Comparison of ENCODE assay signal across 1 cellular context in the genomic region with DNA sequence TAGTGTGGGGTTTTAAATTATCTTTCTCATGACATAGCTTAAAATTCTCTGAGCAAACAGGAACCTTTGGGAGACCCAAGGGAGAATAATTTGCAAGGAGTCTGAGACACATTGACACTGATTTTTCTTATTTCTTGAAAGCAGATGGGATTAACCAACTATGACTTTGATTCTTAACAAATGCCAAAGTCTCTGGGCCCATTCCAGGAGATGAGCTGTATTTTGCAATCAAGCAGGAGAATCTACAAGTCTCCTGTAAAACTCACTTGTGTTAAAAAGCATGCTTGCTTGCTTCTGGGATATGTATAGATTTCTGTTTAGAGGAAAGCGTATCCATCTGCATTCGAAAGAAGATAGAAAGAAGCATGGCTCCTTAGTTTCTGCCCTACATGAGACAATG.
TF ChIP-seq lines count a peak whose summit lies in the region.

No MANE protein-coding gene starts in this region.

TF ChIP-seq in GM23338, 12 proteins besides CTCF, POLR2A, EP300 and RAD21:
- TF ChIP-seq STAT1 (IDR thresholded peaks at IDR 0.05; ENCODE audit: unreplicated experiment): no peak
- TF ChIP-seq, protein P1, sequence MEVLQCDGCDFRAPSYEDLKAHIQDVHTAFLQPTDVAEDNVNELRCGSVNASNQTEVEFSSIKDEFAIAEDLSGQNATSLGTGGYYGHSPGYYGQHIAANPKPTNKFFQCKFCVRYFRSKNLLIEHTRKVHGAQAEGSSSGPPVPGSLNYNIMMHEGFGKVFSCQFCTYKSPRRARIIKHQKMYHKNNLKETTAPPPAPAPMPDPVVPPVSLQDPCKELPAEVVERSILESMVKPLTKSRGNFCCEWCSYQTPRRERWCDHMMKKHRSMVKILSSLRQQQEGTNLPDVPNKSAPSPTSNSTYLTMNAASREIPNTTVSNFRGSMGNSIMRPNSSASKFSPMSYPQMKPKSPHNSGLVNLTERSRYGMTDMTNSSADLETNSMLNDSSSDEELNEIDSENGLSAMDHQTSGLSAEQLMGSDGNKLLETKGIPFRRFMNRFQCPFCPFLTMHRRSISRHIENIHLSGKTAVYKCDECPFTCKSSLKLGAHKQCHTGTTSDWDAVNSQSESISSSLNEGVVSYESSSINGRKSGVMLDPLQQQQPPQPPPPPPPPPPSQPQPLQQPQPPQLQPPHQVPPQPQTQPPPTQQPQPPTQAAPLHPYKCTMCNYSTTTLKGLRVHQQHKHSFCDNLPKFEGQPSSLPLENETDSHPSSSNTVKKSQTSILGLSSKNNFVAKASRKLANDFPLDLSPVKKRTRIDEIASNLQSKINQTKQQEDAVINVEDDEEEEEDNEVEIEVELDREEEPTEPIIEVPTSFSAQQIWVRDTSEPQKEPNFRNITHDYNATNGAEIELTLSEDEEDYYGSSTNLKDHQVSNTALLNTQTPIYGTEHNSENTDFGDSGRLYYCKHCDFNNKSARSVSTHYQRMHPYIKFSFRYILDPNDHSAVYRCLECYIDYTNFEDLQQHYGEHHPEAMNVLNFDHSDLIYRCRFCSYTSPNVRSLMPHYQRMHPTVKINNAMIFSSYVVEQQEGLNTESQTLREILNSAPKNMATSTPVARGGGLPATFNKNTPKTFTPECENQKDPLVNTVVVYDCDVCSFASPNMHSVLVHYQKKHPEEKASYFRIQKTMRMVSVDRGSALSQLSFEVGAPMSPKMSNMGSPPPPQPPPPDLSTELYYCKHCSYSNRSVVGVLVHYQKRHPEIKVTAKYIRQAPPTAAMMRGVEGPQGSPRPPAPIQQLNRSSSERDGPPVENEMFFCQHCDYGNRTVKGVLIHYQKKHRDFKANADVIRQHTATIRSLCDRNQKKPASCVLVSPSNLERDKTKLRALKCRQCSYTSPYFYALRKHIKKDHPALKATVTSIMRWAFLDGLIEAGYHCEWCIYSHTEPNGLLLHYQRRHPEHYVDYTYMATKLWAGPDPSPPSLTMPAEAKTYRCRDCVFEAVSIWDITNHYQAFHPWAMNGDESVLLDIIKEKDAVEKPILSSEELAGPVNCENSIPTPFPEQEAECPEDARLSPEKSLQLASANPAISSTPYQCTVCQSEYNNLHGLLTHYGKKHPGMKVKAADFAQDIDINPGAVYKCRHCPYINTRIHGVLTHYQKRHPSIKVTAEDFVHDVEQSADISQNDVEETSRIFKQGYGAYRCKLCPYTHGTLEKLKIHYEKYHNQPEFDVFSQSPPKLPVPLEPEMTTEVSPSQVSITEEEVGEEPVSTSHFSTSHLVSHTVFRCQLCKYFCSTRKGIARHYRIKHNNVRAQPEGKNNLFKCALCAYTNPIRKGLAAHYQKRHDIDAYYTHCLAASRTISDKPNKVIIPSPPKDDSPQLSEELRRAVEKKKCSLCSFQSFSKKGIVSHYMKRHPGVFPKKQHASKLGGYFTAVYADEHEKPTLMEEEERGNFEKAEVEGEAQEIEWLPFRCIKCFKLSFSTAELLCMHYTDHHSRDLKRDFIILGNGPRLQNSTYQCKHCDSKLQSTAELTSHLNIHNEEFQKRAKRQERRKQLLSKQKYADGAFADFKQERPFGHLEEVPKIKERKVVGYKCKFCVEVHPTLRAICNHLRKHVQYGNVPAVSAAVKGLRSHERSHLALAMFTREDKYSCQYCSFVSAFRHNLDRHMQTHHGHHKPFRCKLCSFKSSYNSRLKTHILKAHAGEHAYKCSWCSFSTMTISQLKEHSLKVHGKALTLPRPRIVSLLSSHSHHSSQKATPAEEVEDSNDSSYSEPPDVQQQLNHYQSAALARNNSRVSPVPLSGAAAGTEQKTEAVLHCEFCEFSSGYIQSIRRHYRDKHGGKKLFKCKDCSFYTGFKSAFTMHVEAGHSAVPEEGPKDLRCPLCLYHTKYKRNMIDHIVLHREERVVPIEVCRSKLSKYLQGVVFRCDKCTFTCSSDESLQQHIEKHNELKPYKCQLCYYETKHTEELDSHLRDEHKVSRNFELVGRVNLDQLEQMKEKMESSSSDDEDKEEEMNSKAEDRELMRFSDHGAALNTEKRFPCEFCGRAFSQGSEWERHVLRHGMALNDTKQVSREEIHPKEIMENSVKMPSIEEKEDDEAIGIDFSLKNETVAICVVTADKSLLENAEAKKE (CRISPR knock-in tag; IDR thresholded peaks at IDR 0.05): no peak
- no peak for TF ChIP-seq ZNF331 (CRISPR knock-in tag; IDR thresholded peaks at IDR 0.05; ENCODE audit: low read depth)
- TF ChIP-seq ZNF114 (CRISPR knock-in tag; IDR thresholded peaks at IDR 0.05): no peak
- TF ChIP-seq NANOG (IDR thresholded peaks at IDR 0.05; ENCODE audit: borderline replicate concordance): no peak
- TF ChIP-seq POLR2AphosphoS5 (IDR thresholded peaks at IDR 0.05; ENCODE audit: low read depth): no peak
- no peak for TF ChIP-seq CREB1 (CRISPR knock-in tag; IDR thresholded peaks at IDR 0.05; ENCODE audit: low read depth)
- TF ChIP-seq, protein P2, sequence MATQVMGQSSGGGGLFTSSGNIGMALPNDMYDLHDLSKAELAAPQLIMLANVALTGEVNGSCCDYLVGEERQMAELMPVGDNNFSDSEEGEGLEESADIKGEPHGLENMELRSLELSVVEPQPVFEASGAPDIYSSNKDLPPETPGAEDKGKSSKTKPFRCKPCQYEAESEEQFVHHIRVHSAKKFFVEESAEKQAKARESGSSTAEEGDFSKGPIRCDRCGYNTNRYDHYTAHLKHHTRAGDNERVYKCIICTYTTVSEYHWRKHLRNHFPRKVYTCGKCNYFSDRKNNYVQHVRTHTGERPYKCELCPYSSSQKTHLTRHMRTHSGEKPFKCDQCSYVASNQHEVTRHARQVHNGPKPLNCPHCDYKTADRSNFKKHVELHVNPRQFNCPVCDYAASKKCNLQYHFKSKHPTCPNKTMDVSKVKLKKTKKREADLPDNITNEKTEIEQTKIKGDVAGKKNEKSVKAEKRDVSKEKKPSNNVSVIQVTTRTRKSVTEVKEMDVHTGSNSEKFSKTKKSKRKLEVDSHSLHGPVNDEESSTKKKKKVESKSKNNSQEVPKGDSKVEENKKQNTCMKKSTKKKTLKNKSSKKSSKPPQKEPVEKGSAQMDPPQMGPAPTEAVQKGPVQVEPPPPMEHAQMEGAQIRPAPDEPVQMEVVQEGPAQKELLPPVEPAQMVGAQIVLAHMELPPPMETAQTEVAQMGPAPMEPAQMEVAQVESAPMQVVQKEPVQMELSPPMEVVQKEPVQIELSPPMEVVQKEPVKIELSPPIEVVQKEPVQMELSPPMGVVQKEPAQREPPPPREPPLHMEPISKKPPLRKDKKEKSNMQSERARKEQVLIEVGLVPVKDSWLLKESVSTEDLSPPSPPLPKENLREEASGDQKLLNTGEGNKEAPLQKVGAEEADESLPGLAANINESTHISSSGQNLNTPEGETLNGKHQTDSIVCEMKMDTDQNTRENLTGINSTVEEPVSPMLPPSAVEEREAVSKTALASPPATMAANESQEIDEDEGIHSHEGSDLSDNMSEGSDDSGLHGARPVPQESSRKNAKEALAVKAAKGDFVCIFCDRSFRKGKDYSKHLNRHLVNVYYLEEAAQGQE (IDR thresholded peaks at IDR 0.05; ENCODE audit: unreplicated experiment): no peak
